Comparison of ENCODE assay signal across 24 cellular contexts in genomic region chr3:74766405-74766804, GRCh38.
"Had no signal": no experiment of that assay in that cellular context is flagged by ENCODE, and none has a peak within 500 bp of the region (broad histone marks: within the 10 kb centered on the region; RNA-seq: fewer than 3 reads in every experiment).

No MANE protein-coding gene starts in this region.

- H3K27me3 Mint-ChIP-seq: dendritic cell treated with granulocyte-macrophage colony-stimulating factor and Interleukin-4, amounts not matched to agents 40 ng/mL and 50 ng/mL, for 4 days; effector memory CD8-positive, alpha-beta T cell; naive B cell had no signal

- H3K4me3 Mint-ChIP-seq: dendritic cell treated with granulocyte-macrophage colony-stimulating factor and Interleukin-4, amounts not matched to agents 40 ng/mL and 50 ng/mL, for 4 days; effector memory CD8-positive, alpha-beta T cell; endodermal cell; mesothelial cell of epicardium; naive B cell had no signal

- H3K4me1 ChIP-seq: esophagus squamous epithelium, gastrocnemius medialis, heart right ventricle, left lung, lower lobe of right lung had no signal

- H3K4me1 Mint-ChIP-seq: endodermal cell, mesothelial cell of epicardium, naive B cell had no signal

- H3K27ac ChIP-seq: epithelial cell of prostate, esophagus squamous epithelium, gastrocnemius medialis, heart right ventricle, left lung, lower lobe of right lung had no signal

- ATAC-seq: effector memory CD8-positive, alpha-beta T cell; esophagus mucosa; gastrocnemius medialis; heart right ventricle; left cardiac atrium; left lung; left ventricle myocardium superior; lower lobe of right lung; mucosa of descending colon had no signal

- H3K36me3 Mint-ChIP-seq: mesothelial cell of epicardium, naive B cell had no signal

- H3K4me3 ChIP-seq: esophagus squamous epithelium, gastrocnemius medialis, heart right ventricle, left lung, lower lobe of right lung, mucosa of descending colon had no signal

- H3K27ac Mint-ChIP-seq: dendritic cell treated with granulocyte-macrophage colony-stimulating factor and Interleukin-4, amounts not matched to agents 40 ng/mL and 50 ng/mL, for 4 days; effector memory CD8-positive, alpha-beta T cell; endodermal cell; mesothelial cell of epicardium; naive B cell had no signal

- H3K9me3 Mint-ChIP-seq: dendritic cell treated with granulocyte-macrophage colony-stimulating factor and Interleukin-4, amounts not matched to agents 40 ng/mL and 50 ng/mL, for 4 days; endodermal cell; mesothelial cell of epicardium had no signal

- H3K36me3 ChIP-seq: esophagus squamous epithelium, gastrocnemius medialis, heart right ventricle, left lung, lower lobe of right lung had no signal

- H3K27me3 ChIP-seq: esophagus squamous epithelium, gastrocnemius medialis, heart right ventricle, left lung had no signal

- DNase-seq: cortex of kidney; effector CD8-positive, alpha-beta T cell; effector memory CD8-positive, alpha-beta T cell; endodermal cell; erythroblast; esophagus squamous epithelium; foreskin fibroblast; foreskin melanocyte; gastrocnemius medialis; glutamatergic neuron; head of caudate nucleus; heart right ventricle; hippocampal formation; left cardiac atrium; left lung; left ventricle myocardium superior; lower lobe of right lung; mesenchymal stem cell; mucosa of descending colon; naive B cell had no signal

- H3K9me3 ChIP-seq: esophagus squamous epithelium, gastrocnemius medialis, left lung, lower lobe of right lung, mucosa of descending colon had no signal
